In genomic region chr21:41777934-41778815, GRCh38 we compare ENCODE assay signal across 9 cellular contexts. TPM values are rescaled to one million over a fixed set of nuclear protein-coding genes. Genes with fewer than 3 reads are reported as not detected.
DNase-seq lines count a peak whose midpoint lies in the region; ATAC-seq and TF ChIP-seq lines count a peak whose summit lies in the region.
"Had no signal": no experiment of that assay in that cellular context is flagged by ENCODE, and none has a peak within 500 bp of the region (broad histone marks: within the 10 kb centered on the region; RNA-seq: fewer than 3 reads in every experiment).

No MANE protein-coding gene starts in this region.

- no peak overlapping the region for H3K4me3 ChIP-seq in DND-41 (ENCODE audit: low read depth in 1 of 2, low read length in 2 of 2)
- H3K4me3 ChIP-seq in right atrium auricular region: peak overlapping the region in 1 of 2 donors; percentile 21

- TF ChIP-seq CTCF in 22Rv1 (IDR thresholded peaks at IDR 0.05) (peak; percentile 89), DND-41 (IDR thresholded peaks at IDR 0.05; ENCODE audit: borderline replicate concordance, extremely low read depth, low read length, poor library complexity, severe bottlenecking) (peak; percentile 80), right atrium auricular region (IDR thresholded peaks at IDR 0.05) (peak; percentile 85 to 95)

- no peaks in the 10 kb centered on the region for H3K79me2 ChIP-seq in DND-41 (ENCODE audit: insufficient read depth, low read length)

- H3K9me3 ChIP-seq in DND-41 (ENCODE audit: insufficient read depth, low read length, severe bottlenecking) (no peaks in the 10 kb centered on the region), right atrium auricular region (no peaks in the 10 kb centered on the region)

- H3K9ac ChIP-seq in DND-41 (ENCODE audit: low read depth, low read length): peak overlapping the region; percentile 31

- H3K4me1 ChIP-seq in DND-41 (ENCODE audit: insufficient read depth, low read length): peaks cover 97% of the 10 kb centered on the region
- peaks cover 0 to 17% of the 10 kb centered on the region in 2 donors for H3K4me1 ChIP-seq in right atrium auricular region

- H3K27ac ChIP-seq in 22Rv1: peak overlapping the region; percentile 82
- H3K27ac ChIP-seq in DND-41 (ENCODE audit: low read length): peak overlapping the region; percentile 80
- no peak overlapping the region for H3K27ac ChIP-seq in right atrium auricular region

- no peak overlapping the region for H2AFZ ChIP-seq in DND-41 (ENCODE audit: low read depth, low read length)

- H4K20me1 ChIP-seq in DND-41 (ENCODE audit: insufficient read depth, low read length): no peaks in the 10 kb centered on the region

- H3K36me3 ChIP-seq in DND-41 (ENCODE audit: insufficient read depth, low read length) (no peaks in the 10 kb centered on the region), right atrium auricular region (no peaks in the 10 kb centered on the region)

- H3K4me2 ChIP-seq in DND-41 (ENCODE audit: insufficient read depth, low read length): no peak overlapping the region

- peak; percentile 61 for DNase-seq in DND-41
- peak; percentile 52 for DNase-seq in NCI-H1105 treated with DMSO at 0.1 percent for 48 hours (lab: John Stamatoyannopoulos, UW)
- DNase-seq in anterior cingulate cortex (lab: John Stamatoyannopoulos, UW): peak in 57 of 58 donors; percentile 2 to 81 (median 52)
- DNase-seq in right atrium auricular region (ENCODE audit: low spot score): peak; percentile 94
- DNase-seq in putamen (ENCODE audit: low spot score): peak; percentile 18
- DNase-seq in stimulated activated naive CD4-positive, alpha-beta T cell treated with Interleukin-2 at 50 U/mL for 16 hours (lab: John Stamatoyannopoulos, UW): no peak
- DNase-seq: naive B cell had no signal

- H3K27me3 ChIP-seq in DND-41 (ENCODE audit: insufficient read depth, low read length, poor library complexity): no peaks in the 10 kb centered on the region
- peaks cover 0 to 14% of the 10 kb centered on the region in 2 donors for H3K27me3 ChIP-seq in right atrium auricular region

- ATAC-seq in DND-41 (ENCODE audit: insufficient read depth, low read depth): no peak
- no peak for ATAC-seq in HG02840 (IDR thresholded peaks at IDR 0.05; ENCODE audit: low FRiP score, unreplicated experiment)

RNA-seq across cellular contexts. Expression of gene RIPK4, which starts 11.3 kb away (rescaled TPM):
- 1 to 10 TPM; 2.1 to 3.5 TPM for total RNA-seq in right atrium auricular region

Comparison
In these comparisons a context has a peak if more than half of its experiments do, and no peak if none do; other contexts are left out.
1. H3K27ac ChIP-seq: peak in 22Rv1 (single experiment) and DND-41 (single experiment); none in right atrium auricular region (0 of 2).
2. Peak in every context shown above with its lines, with median percentiles within 50 percentile points of each other: CTCF ChIP-seq.